ENCODE assay signal across 16 cellular contexts in the genomic region with DNA sequence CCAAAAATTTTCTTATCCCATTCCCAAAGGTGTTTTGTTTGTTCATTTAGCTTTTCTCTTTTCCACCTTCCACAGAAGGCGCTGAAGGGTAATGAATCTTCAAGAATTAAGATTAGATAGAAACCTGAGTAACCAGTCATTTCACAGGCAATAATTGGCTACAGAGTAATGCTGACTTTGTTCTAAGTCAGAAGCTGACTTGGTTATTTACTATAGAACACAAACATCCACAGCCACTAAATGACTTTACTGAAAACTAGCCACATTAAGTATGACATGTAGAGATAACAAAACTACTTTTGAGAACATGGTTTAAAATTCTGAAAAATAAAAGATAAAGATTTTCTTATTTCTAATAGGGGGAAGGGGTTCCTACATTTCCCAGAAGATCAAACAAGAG. TPM values are rescaled to one million over a fixed set of nuclear protein-coding genes. Genes with fewer than 3 reads are reported as not detected.
"Had no signal": no experiment of that assay in that cellular context is flagged by ENCODE, and none has a peak within 500 bp of the region (broad histone marks: within the 10 kb centered on the region; RNA-seq: fewer than 3 reads in every experiment).

No MANE protein-coding gene starts in this region.

- H2AFZ ChIP-seq: hepatocyte had no signal

- H3K4me2 ChIP-seq: hepatocyte had no signal

- H3K27me3 Mint-ChIP-seq: effector memory CD8-positive, alpha-beta T cell had no signal

- DNase-seq: activated CD4-positive, alpha-beta T cell treated with anti-CD3 and anti-CD28 coated beads, Interleukin-2, amount 50 U/mL, for 1 hour; activated naive CD4-positive, alpha-beta T cell; activated T-cell treated with anti-CD3 and anti-CD28 coated beads, Interleukin-2, amount 50 U/mL, for 4 hours; cortex of kidney; effector memory CD8-positive, alpha-beta T cell; kidney glomerular epithelial cell; posterior cingulate gyrus; stimulated activated CD4-positive, alpha-beta T cell treated with anti-CD3 and anti-CD28 coated beads, Interleukin-4, amount 100 ng/mL, for 4 hours; T1000 had no signal

- H3K9me3 Mint-ChIP-seq: activated T-cell treated with anti-CD3 and anti-CD28 coated beads, Interleukin-2, amount 50 U/mL, for 4 hours; effector memory CD8-positive, alpha-beta T cell had no signal

- H3K4me3 ChIP-seq: cardiac muscle cell, hepatocyte had no signal

- H3K27ac ChIP-seq: cardiac muscle cell, hepatocyte, VCaP had no signal

- H3K27me3 ChIP-seq: cardiac muscle cell, hepatocyte had no signal

- ATAC-seq: activated T-cell treated with anti-CD3 and anti-CD28 coated beads, Interleukin-2, amount 50 U/mL, for 4 hours; effector memory CD8-positive, alpha-beta T cell had no signal

- H3K4me3 Mint-ChIP-seq: activated T-cell treated with anti-CD3 and anti-CD28 coated beads, Interleukin-2, amount 50 U/mL, for 4 hours had no signal

RNA-seq across cellular contexts. Expression of gene GPR15, which starts 16.8 kb away (rescaled TPM):
- total RNA-seq: cardiac muscle cell, epithelial cell of proximal tubule, hepatocyte, lower leg skin, myocyte, skeletal muscle tissue had no signal
- polyA plus RNA-seq: cardiac muscle cell, hepatocyte had no signal

RNA-seq across cellular contexts. Expression of gene OR5K2, which starts 17.5 kb away (rescaled TPM):
- total RNA-seq: activated T-cell treated with anti-CD3 and anti-CD28 coated beads, Interleukin-2, amount 50 U/mL, for 4 hours; cardiac muscle cell; epithelial cell of proximal tubule; hepatocyte; lower leg skin; myocyte; skeletal muscle tissue had no signal
- polyA plus RNA-seq: cardiac muscle cell, hepatocyte had no signal

RNA-seq across cellular contexts. Expression of gene OR5K1, which starts 51.9 kb away (rescaled TPM):
- total RNA-seq: activated T-cell treated with anti-CD3 and anti-CD28 coated beads, Interleukin-2, amount 50 U/mL, for 4 hours; cardiac muscle cell; epithelial cell of proximal tubule; hepatocyte; lower leg skin; myocyte; skeletal muscle tissue had no signal
- polyA plus RNA-seq: cardiac muscle cell, hepatocyte had no signal
